ENCODE assay signal across 8 cellular contexts in genomic region chr1:224205932-224206538, GRCh38. TPM values are rescaled to one million over a fixed set of nuclear protein-coding genes. Genes with fewer than 3 reads are reported as not detected.
DNase-seq lines count a peak whose midpoint lies in the region; ATAC-seq and TF ChIP-seq lines count a peak whose summit lies in the region.
"Not testable (repeated sequence)": the region's sequence is repeated elsewhere in the genome, so short reads cannot be mapped to it uniquely, and the experiment has no call there.

No MANE protein-coding gene starts in this region.

- H2BK15ac ChIP-seq in IMR-90 (ENCODE audit: low read depth, low read length) = 0 out of 3 replicates have a peak overlapping the region, but pooled peaks have one; percentile 18

- H3K36me3 ChIP-seq in BLaER1 treated with 17β-estradiol and CSF1 and Interleukin-3, amounts not matched to agents 10 nM and 100 nM; IMR-90 (ENCODE audit: control insufficient read depth, insufficient read depth, low read length); liver (ENCODE audit: control insufficient read depth in 4 of 4, insufficient read depth in 3 of 4, low read depth in 1 of 4, low read length in 3 of 4); suprapubic skin: not testable (repeated sequence)

- DNase-seq in IMR-90; activated naive CD8-positive, alpha-beta T cell treated with anti-CD3 and anti-CD28 coated beads, Interleukin-2, amount 10 ng/mL, durations not matched to agents 7 days and 5 days; effector memory CD8-positive, alpha-beta T cell; osteocyte (ENCODE audit: extremely low spot score, unreplicated experiment); suprapubic skin (ENCODE audit: low spot score in 2 of 2): not testable (repeated sequence)

- H3K56ac ChIP-seq in IMR-90 (ENCODE audit: extremely low read depth, insufficient read depth, low read length) = 0 out of 2 replicates have a peak overlapping the region, but pooled peaks have one; percentile 31

- peak overlapping the region; percentile 96 for H3K18ac ChIP-seq in IMR-90 (ENCODE audit: low read depth, low read length)

- intact Hi-C loops in IMR-90 (cut with micrococcal nuclease) = not testable (repeated sequence)

- peak overlapping the region in 1 of 2 experiments; percentile 52; a peak in 3 of 4 replicates for H4K8ac ChIP-seq in IMR-90 (ENCODE audit: low read depth in 2 of 2, low read length in 2 of 2)

- not testable (repeated sequence) for H4K20me1 ChIP-seq in BLaER1 treated with 17β-estradiol and CSF1 and Interleukin-3, amounts not matched to agents 10 nM and 100 nM; IMR-90 (ENCODE audit: insufficient read depth, low read length)

- H2AK5ac ChIP-seq in IMR-90 (ENCODE audit: low read depth, low read length) = peak overlapping the region; percentile 37; the same call in 1 of the 2 replicates

- not testable (repeated sequence) for H3K36me3 Mint-ChIP-seq in activated naive CD8-positive, alpha-beta T cell treated with anti-CD3 and anti-CD28 coated beads, Interleukin-2, amount 10 ng/mL, durations not matched to agents 7 days and 5 days; effector memory CD8-positive, alpha-beta T cell (ENCODE audit: insufficient read depth); osteocyte (ENCODE audit: unreplicated experiment)

- not testable (repeated sequence) for H3K9me1 ChIP-seq in IMR-90 (ENCODE audit: insufficient read depth, low read length)

- dilution Hi-C loops in IMR-90 (cut with HindIII; ENCODE audit: low sequenced_read_pairs, unreplicated experiment) = not testable (repeated sequence)

- not testable (repeated sequence) for H3K27me3 Mint-ChIP-seq in activated naive CD8-positive, alpha-beta T cell treated with anti-CD3 and anti-CD28 coated beads, Interleukin-2, amount 10 ng/mL, durations not matched to agents 7 days and 5 days; effector memory CD8-positive, alpha-beta T cell; osteocyte (ENCODE audit: unreplicated experiment)

- H2BK5ac ChIP-seq in IMR-90 (ENCODE audit: low read depth, low read length, poor library complexity, severe bottlenecking) = peak overlapping the region; percentile 80

- H3K27me3 ChIP-seq in BLaER1 treated with 17β-estradiol and CSF1 and Interleukin-3, amounts not matched to agents 10 nM and 100 nM; IMR-90 (ENCODE audit: control insufficient read depth, insufficient read depth, low read length); liver (ENCODE audit: control insufficient read depth in 4 of 4, insufficient read depth in 4 of 4, low read length in 3 of 4); suprapubic skin: not testable (repeated sequence)

- not testable (repeated sequence) for H3K9me3 Mint-ChIP-seq in activated naive CD8-positive, alpha-beta T cell treated with anti-CD3 and anti-CD28 coated beads, Interleukin-2, amount 10 ng/mL, durations not matched to agents 7 days and 5 days; effector memory CD8-positive, alpha-beta T cell; osteocyte (ENCODE audit: unreplicated experiment)

- TF ChIP-seq RAD21 in IMR-90 (IDR thresholded peaks at IDR 0.05; ENCODE audit: low read length); liver (IDR thresholded peaks at IDR 0.05): not testable (repeated sequence)

- not testable (repeated sequence) for BruUV-seq in IMR-90 (replicated peaks; lab: Mats Ljungman, UMichigan)

- H4K91ac ChIP-seq in IMR-90 (ENCODE audit: insufficient read depth, low read depth, low read length) = peak overlapping the region; percentile 57; the same call in 1 of the 2 replicates

- TF ChIP-seq CTCF in IMR-90 (conservative IDR thresholded peaks at IDR 0.05; ENCODE audit: low read depth, low read length); VCaP (conservative IDR thresholded peaks at IDR 0.05); liver (IDR thresholded peaks at IDR 0.05; ENCODE audit: low read depth, low read length, missing input control); osteocyte (IDR thresholded peaks at IDR 0.05); suprapubic skin (IDR thresholded peaks at IDR 0.05): not testable (repeated sequence)

- H3K4me1 ChIP-seq in BLaER1 treated with 17β-estradiol and CSF1 and Interleukin-3, amounts not matched to agents 10 nM and 100 nM = peaks cover 64 to 91% (median 79%) of the 10 kb centered on the region in 10 experiments
- H3K4me1 ChIP-seq in IMR-90 (ENCODE audit: control insufficient read depth, insufficient read depth, low read length) (peaks cover 16% of the 10 kb centered on the region), liver (ENCODE audit: control insufficient read depth in 4 of 4, insufficient read depth in 4 of 4, low read length in 3 of 4) (peaks cover 2 to 26% (median 23%) of the 10 kb centered on the region in 4 donors), suprapubic skin (peaks cover 48% of the 10 kb centered on the region)

- H2BK20ac ChIP-seq in IMR-90 (ENCODE audit: low read depth, low read length) = peak overlapping the region; percentile 83

- ATAC-seq in IMR-90 (ENCODE audit: low read depth); activated naive CD8-positive, alpha-beta T cell treated with anti-CD3 and anti-CD28 coated beads, Interleukin-2, amount 10 ng/mL, durations not matched to agents 7 days and 5 days (ENCODE audit: low read depth); effector memory CD8-positive, alpha-beta T cell (replicated peaks): not testable (repeated sequence)

- peaks cover 10% of the 10 kb centered on the region for H3K4me1 Mint-ChIP-seq in activated naive CD8-positive, alpha-beta T cell treated with anti-CD3 and anti-CD28 coated beads, Interleukin-2, amount 10 ng/mL, durations not matched to agents 7 days and 5 days
- not testable (repeated sequence) for H3K4me1 Mint-ChIP-seq in effector memory CD8-positive, alpha-beta T cell (ENCODE audit: low read depth in 2 of 2)
- peaks cover 23% of the 10 kb centered on the region for H3K4me1 Mint-ChIP-seq in osteocyte (ENCODE audit: unreplicated experiment)

- H3K23ac ChIP-seq in IMR-90 (ENCODE audit: low read depth, low read length) = peak overlapping the region; percentile 92

- in situ Hi-C loops in IMR-90 (cut with MboI; ENCODE audit: low sequenced_read_pairs) = not testable (repeated sequence)

- not testable (repeated sequence) for H2AFZ ChIP-seq in IMR-90 (replicated peaks; ENCODE audit: low read length, poor library complexity)

- peak overlapping the region; percentile 31 to 74 (median 59); a peak in 18 of 22 replicates for H3K9ac ChIP-seq in BLaER1 treated with 17β-estradiol and CSF1 and Interleukin-3, amounts not matched to agents 10 nM and 100 nM
- H3K9ac ChIP-seq in IMR-90 (ENCODE audit: low read depth, low read length) = peak overlapping the region; percentile 68; the same call in 1 of the 2 replicates
- H3K9ac ChIP-seq in liver (ENCODE audit: low read depth in 1 of 2, low read length in 2 of 2) = not testable (repeated sequence)

- peak overlapping the region; percentile 80; the same call in 1 of the 2 replicates for H3K4ac ChIP-seq in IMR-90 (ENCODE audit: low read depth, low read length)

- not testable (repeated sequence) for H3K27ac Mint-ChIP-seq in activated naive CD8-positive, alpha-beta T cell treated with anti-CD3 and anti-CD28 coated beads, Interleukin-2, amount 10 ng/mL, durations not matched to agents 7 days and 5 days
- peak overlapping the region; percentile 36 to 66 for H3K27ac Mint-ChIP-seq in effector memory CD8-positive, alpha-beta T cell
- peak overlapping the region; percentile 65 for H3K27ac Mint-ChIP-seq in osteocyte (ENCODE audit: unreplicated experiment)

- TF ChIP-seq POLR2A in IMR-90 (IDR thresholded peaks at IDR 0.05; ENCODE audit: low read depth, low read length); suprapubic skin (IDR thresholded peaks at IDR 0.05): not testable (repeated sequence)

- H3K4me3 ChIP-seq in BLaER1 treated with 17β-estradiol and CSF1 and Interleukin-3, amounts not matched to agents 10 nM and 100 nM = 0 out of 20 replicates have a peak overlapping the region, but pooled peaks of 1 of the 10 experiments have one; percentile 19
- not testable (repeated sequence) for H3K4me3 ChIP-seq in IMR-90 (ENCODE audit: insufficient read depth, low read depth, low read length); liver (ENCODE audit: low read depth in 1 of 3, low read length in 3 of 3); suprapubic skin

- peak overlapping the region; percentile 45 for H3K4me3 Mint-ChIP-seq in activated naive CD8-positive, alpha-beta T cell treated with anti-CD3 and anti-CD28 coated beads, Interleukin-2, amount 10 ng/mL, durations not matched to agents 7 days and 5 days
- peak overlapping the region; percentile 32 to 44 for H3K4me3 Mint-ChIP-seq in effector memory CD8-positive, alpha-beta T cell
- not testable (repeated sequence) for H3K4me3 Mint-ChIP-seq in osteocyte (ENCODE audit: unreplicated experiment)

- H2AK9ac ChIP-seq in IMR-90 (replicated peaks; ENCODE audit: low read depth, low read length, poor library complexity) = not testable (repeated sequence)

- POLR2A ChIA-PET in IMR-90 (lab: Charles Lee; ENCODE audit: unreplicated experiment) = not testable (repeated sequence)
- POLR2A ChIA-PET in activated naive CD8-positive, alpha-beta T cell treated with anti-CD3 and anti-CD28 coated beads, Interleukin-2, amount 10 ng/mL, durations not matched to agents 7 days and 5 days (lab: Charles Lee) = interaction anchor here (0.6 kb wide), 2 partner anchors 26 to 32 kb away, joined by 3 read pairs; no protein-coding TSS in a partner anchor

- H3K14ac ChIP-seq in IMR-90 (replicated peaks; ENCODE audit: low read depth, low read length) = peak overlapping the region; percentile 64; the same call in 1 of the 2 replicates

- peak overlapping the region; percentile 58; the same call in 1 of the 2 replicates for H2BK120ac ChIP-seq in IMR-90 (ENCODE audit: low read depth, low read length)

- peak overlapping the region; percentile 39 to 83 (median 74); a peak in 20 of 22 replicates for H3K27ac ChIP-seq in BLaER1 treated with 17β-estradiol and CSF1 and Interleukin-3, amounts not matched to agents 10 nM and 100 nM
- H3K27ac ChIP-seq in IMR-90 (ENCODE audit: insufficient read depth, low read length) (peak overlapping the region; percentile 75), VCaP (peak overlapping the region; percentile 97), liver (ENCODE audit: low read depth in 1 of 2, low read length in 2 of 2) (peak overlapping the region; percentile 28 to 46), suprapubic skin (peak overlapping the region; percentile 76)

- TF ChIP-seq EP300 in suprapubic skin (IDR thresholded peaks at IDR 0.05) = not testable (repeated sequence)

- peak overlapping the region; percentile 71 to 93 (median 85) for H3K4me2 ChIP-seq in BLaER1 treated with 17β-estradiol and CSF1 and Interleukin-3, amounts not matched to agents 10 nM and 100 nM
- H3K4me2 ChIP-seq in IMR-90 (ENCODE audit: low read depth, low read length) = peak overlapping the region; percentile 88; the same call in 1 of the 2 replicates

- CTCF ChIA-PET in IMR-90 (lab: Yijun Ruan, JAX) = interaction anchor here (0.7 kb wide), 1 partner anchor 15 kb away, joined by 3 read pairs; no protein-coding TSS in a partner anchor

- WGBS in IMR-90 (ENCODE audit: extremely low coverage in 2 of 2, insufficient read length in 1 of 2), 2 experiments = no CpG with 5 or more reads among the region's 10 CpGs
- WGBS in liver = 61% methylated on average over 10 of the region's 10 CpGs
- WGBS in suprapubic skin = 81% methylated on average over 10 of the region's 10 CpGs

- not testable (repeated sequence) for H3K79me1 ChIP-seq in IMR-90 (ENCODE audit: low read depth in 1 of 2, low read length in 2 of 2)

- not testable (repeated sequence) for H3K9me3 ChIP-seq in BLaER1 treated with 17β-estradiol and CSF1 and Interleukin-3, amounts not matched to agents 10 nM and 100 nM (replicated peaks in 1 of 11); IMR-90 (ENCODE audit: control insufficient read depth, insufficient read depth, low read length); liver (ENCODE audit: control insufficient read depth in 4 of 4, low read length in 3 of 4); suprapubic skin

- peak overlapping the region; percentile 94 for H4K5ac ChIP-seq in IMR-90 (ENCODE audit: low read depth, low read length)

RNA-seq across cellular contexts. Expression of gene DEGS1, which starts 23.0 kb away (rescaled TPM):
- total RNA-seq in IMR-90 (2012; rRNA removed) (54.8 and 123 TPM in 2 replicates), liver (10 to 100 TPM; 22.7 to 26.7 TPM), osteocyte (110 and 117 TPM in 2 replicates), suprapubic skin (100 to 1,000 TPM; 363 to 847 (median 705) TPM)
- polyA plus RNA-seq in IMR-90 (2012; rRNA removed) (89.3 and 109 TPM in 2 replicates), liver (10 to 100 TPM; 21.7 to 22.6 TPM)
- polyA plus RNA-seq in IMR-90 (2012; cell fraction: cytosol; rRNA removed) = 78.1 and 78.3 TPM in 2 replicates
- polyA plus RNA-seq in IMR-90 (2012; cell fraction: nucleus; rRNA removed; ENCODE audit: low replicate concordance) = 11.2 and 34.7 TPM in 2 replicates
- 10 to 100 TPM; 63.8 to 65.8 TPM for total RNA-seq in activated naive CD8-positive, alpha-beta T cell treated with anti-CD3 and anti-CD28 coated beads, Interleukin-2, amount 10 ng/mL, durations not matched to agents 7 days and 5 days

Comparison
In these comparisons a context has a peak if more than half of its experiments do, and no peak if none do; other contexts are left out.
1. H3K27ac ChIP-seq: peak in every context shown above with its lines; median percentile 97 in VCaP; 76 in suprapubic skin; 75 in IMR-90; 74 in BLaER1 treated with 17β-estradiol and CSF1 and Interleukin-3, amounts not matched to agents 10 nM and 100 nM; 37 in liver.